1 cellular context compared by ENCODE assay signal in genomic region chr9:134408939-134409737, GRCh38.
TF ChIP-seq lines count a peak whose summit lies in the region.

No MANE protein-coding gene starts in this region.

TF ChIP-seq in GM23338, 12 proteins besides CTCF, POLR2A, EP300 and RAD21 (continued from another document):
- TF ChIP-seq POLR2AphosphoS5 (IDR thresholded peaks at IDR 0.05; ENCODE audit: low read depth) (no peak), ETS1 (IDR thresholded peaks at IDR 0.05) (no peak), STAT1 (IDR thresholded peaks at IDR 0.05; ENCODE audit: unreplicated experiment) (no peak), EZH2 (IDR thresholded peaks at IDR 0.05; ENCODE audit: low read depth, unreplicated experiment) (no peak), CREB1 (CRISPR knock-in tag; IDR thresholded peaks at IDR 0.05; ENCODE audit: low read depth) (no peak), EZH2phosphoT487 (IDR thresholded peaks at IDR 0.05; ENCODE audit: unreplicated experiment) (no peak), ZNF114 (CRISPR knock-in tag; IDR thresholded peaks at IDR 0.05) (no peak), NANOG (IDR thresholded peaks at IDR 0.05; ENCODE audit: borderline replicate concordance) (no peak)
TF ChIP-seq in GM23338: peak in this region for 0.
